In the genomic region with DNA sequence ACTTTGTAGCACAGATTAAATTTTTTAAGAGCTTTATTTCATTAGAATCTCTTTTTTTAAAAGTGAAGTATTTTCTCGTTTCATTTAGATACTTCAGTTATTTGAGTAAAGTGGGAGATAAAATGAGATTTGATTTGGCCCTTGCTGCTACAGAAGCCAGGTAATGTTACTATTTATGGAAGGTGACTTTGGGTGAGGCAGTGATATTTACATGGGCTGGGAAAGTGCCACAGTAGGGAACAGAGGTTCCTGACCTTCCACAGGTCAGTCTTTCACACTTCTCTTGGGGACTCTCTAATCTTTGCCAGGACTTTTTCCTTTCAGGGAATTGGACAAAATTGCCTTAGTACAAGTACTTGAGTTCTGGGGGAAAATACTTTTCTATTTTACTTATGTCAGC, we compare ENCODE assay signal across 16 cellular contexts. TPM values are rescaled to one million over a fixed set of nuclear protein-coding genes. Genes with fewer than 3 reads are reported as not detected.
A peak's percentile ranks its signal among the peaks of the same experiment; 100 is the strongest.
DNase-seq lines count a peak whose midpoint lies in the region; ATAC-seq and TF ChIP-seq lines count a peak whose summit lies in the region.
"Had no signal": no experiment of that assay in that cellular context is flagged by ENCODE, and none has a peak within 500 bp of the region (broad histone marks: within the 10 kb centered on the region; RNA-seq: fewer than 3 reads in every experiment).

No MANE protein-coding gene starts in this region.

- no peaks in the 10 kb centered on the region for H3K4me1 Mint-ChIP-seq in stimulated activated memory B cell treated with anti-CD40 and anti-IgM and Interleukin-4, amounts not matched to agents 10 μg/mL and 1 μg/mL and 100 μg/mL, for 72 hours
- H3K4me1 Mint-ChIP-seq: CD8-positive, alpha-beta memory T cell had no signal

- H3K36me3 ChIP-seq in body of pancreas (replicated peaks in 1 of 2; ENCODE audit: insufficient read depth in 1 of 2, low read depth in 2 of 2) = peaks cover 4 to 27% of the 10 kb centered on the region in 2 donors
- peaks cover 0 to 66% of the 10 kb centered on the region in 2 donors for H3K36me3 ChIP-seq in gastrocnemius medialis
- peaks cover 54 to 57% of the 10 kb centered on the region in 2 donors for H3K36me3 ChIP-seq in ascending aorta
- H3K36me3 ChIP-seq: BLaER1 had no signal

- H3K9me3 ChIP-seq in right cardiac atrium (ENCODE audit: control insufficient read depth, low read length) = no peaks in the 10 kb centered on the region
- H3K9me3 ChIP-seq in body of pancreas = no peaks in the 10 kb centered on the region
- no peaks in the 10 kb centered on the region for H3K9me3 ChIP-seq in gastrocnemius medialis
- no peaks in the 10 kb centered on the region for H3K9me3 ChIP-seq in ascending aorta
- H3K9me3 ChIP-seq: BLaER1, Caco-2 had no signal

- ATAC-seq in Right ventricle myocardium inferior (peak; percentile 71), right cardiac atrium (no peak), body of pancreas (peak; percentile 47), left lobe of liver (peak; percentile 93), gastrocnemius medialis (peak; percentile 85 to 94)
- no peak for ATAC-seq in stimulated activated memory B cell treated with anti-CD40 and anti-IgM and Interleukin-4, amounts not matched to agents 10 μg/mL and 1 μg/mL and 100 μg/mL, for 72 hours

- intact Hi-C loops in Right ventricle myocardium inferior (cut with DNase I) = no loop called here
- intact Hi-C loops in right cardiac atrium (cut with DNase I) = no loop called here
- intact Hi-C loops in body of pancreas (cut with DNase I) = no loop called here
- intact Hi-C loops in gastrocnemius medialis (cut with DNase I; ENCODE audit: low total_unique reads) = loop anchor here (2.0 kb wide), 1 partner anchor 21 kb away; no protein-coding TSS in a partner anchor
- intact Hi-C loops in ascending aorta (cut with DNase I) = no loop called here

- no peak overlapping the region for H3K4me3 Mint-ChIP-seq in stimulated activated memory B cell treated with anti-CD40 and anti-IgM and Interleukin-4, amounts not matched to agents 10 μg/mL and 1 μg/mL and 100 μg/mL, for 72 hours
- H3K4me3 Mint-ChIP-seq: CD8-positive, alpha-beta memory T cell; GM23338 had no signal

- 63% methylated on average over 1 of the region's 1 CpG for WGBS in right cardiac atrium
- WGBS in body of pancreas, 2 donors = 24 to 38% methylated on average over 1 of the region's 1 CpG

- TF ChIP-seq CTCF in body of pancreas (IDR thresholded peaks at IDR 0.05) = no peak
- TF ChIP-seq CTCF in gastrocnemius medialis (IDR thresholded peaks at IDR 0.05 in 4 of 5, conservative IDR thresholded peaks at IDR 0.05 in 1 of 5) = no peak
- TF ChIP-seq CTCF in ascending aorta (IDR thresholded peaks at IDR 0.05) = no peak

- H3K27ac ChIP-seq in right cardiac atrium (ENCODE audit: low read length) (no peak overlapping the region), body of pancreas (no peak overlapping the region), gastrocnemius medialis (peak overlapping the region in 2 of 4 donors; percentile 66 to 70), ascending aorta (no peak overlapping the region)
- H3K27ac ChIP-seq: BLaER1 had no signal

- in situ Hi-C loops in gastrocnemius medialis (cut with MboI; ENCODE audit: low sequenced_read_pairs in 4 of 4) = no loop called here

- no peak overlapping the region for H3K27ac Mint-ChIP-seq in stimulated activated memory B cell treated with anti-CD40 and anti-IgM and Interleukin-4, amounts not matched to agents 10 μg/mL and 1 μg/mL and 100 μg/mL, for 72 hours
- H3K27ac Mint-ChIP-seq: GM23338 had no signal

- DNase-seq in Right ventricle myocardium inferior (ENCODE audit: missing footprints) (no peak), right cardiac atrium (no peak), body of pancreas (peak in 2 of 4 donors; percentile 23 to 51), left lobe of liver (ENCODE audit: low spot score) (peak; percentile 54), gastrocnemius medialis (no peak), ascending aorta (ENCODE audit: low spot score in 2 of 2) (no peak)
- DNase-seq: 8988T; AML-193; Caco-2; CD8-positive, alpha-beta memory T cell; DND-41; GDM1; H7 had no signal

- H3K9me3 Mint-ChIP-seq in stimulated activated memory B cell treated with anti-CD40 and anti-IgM and Interleukin-4, amounts not matched to agents 10 μg/mL and 1 μg/mL and 100 μg/mL, for 72 hours = no peaks in the 10 kb centered on the region
- H3K9me3 Mint-ChIP-seq: CD8-positive, alpha-beta memory T cell; GM23338 had no signal

- H3K4me1 ChIP-seq in right cardiac atrium (ENCODE audit: control insufficient read depth, insufficient read depth, low read length) = no peaks in the 10 kb centered on the region
- peaks cover 15% of the 10 kb centered on the region for H3K4me1 ChIP-seq in body of pancreas
- H3K4me1 ChIP-seq in gastrocnemius medialis = peaks cover 25 to 27% of the 10 kb centered on the region in 2 donors
- no peaks in the 10 kb centered on the region for H3K4me1 ChIP-seq in ascending aorta
- H3K4me1 ChIP-seq: BLaER1, Caco-2 had no signal

- peaks cover 78% of the 10 kb centered on the region for H3K36me3 Mint-ChIP-seq in stimulated activated memory B cell treated with anti-CD40 and anti-IgM and Interleukin-4, amounts not matched to agents 10 μg/mL and 1 μg/mL and 100 μg/mL, for 72 hours

- no peaks in the 10 kb centered on the region for H3K27me3 ChIP-seq in right cardiac atrium (ENCODE audit: control insufficient read depth, insufficient read depth)
- H3K27me3 ChIP-seq in body of pancreas = no peaks in the 10 kb centered on the region
- no peaks in the 10 kb centered on the region for H3K27me3 ChIP-seq in gastrocnemius medialis
- H3K27me3 ChIP-seq in ascending aorta = no peaks in the 10 kb centered on the region
- H3K27me3 ChIP-seq: BLaER1 had no signal

- H3K4me3 ChIP-seq in right cardiac atrium (ENCODE audit: low read length) = no peak overlapping the region
- no peak overlapping the region for H3K4me3 ChIP-seq in body of pancreas
- H3K4me3 ChIP-seq in gastrocnemius medialis = no peak overlapping the region
- no peak overlapping the region for H3K4me3 ChIP-seq in ascending aorta
- H3K4me3 ChIP-seq: BLaER1, GM23338 had no signal

- TF ChIP-seq POLR2A in body of pancreas (IDR thresholded peaks at IDR 0.05) = no peak
- no peak for TF ChIP-seq POLR2A in gastrocnemius medialis (IDR thresholded peaks at IDR 0.05)

- no peaks in the 10 kb centered on the region for H3K27me3 Mint-ChIP-seq in stimulated activated memory B cell treated with anti-CD40 and anti-IgM and Interleukin-4, amounts not matched to agents 10 μg/mL and 1 μg/mL and 100 μg/mL, for 72 hours
- H3K27me3 Mint-ChIP-seq: CD8-positive, alpha-beta memory T cell had no signal

RNA-seq across cellular contexts. Expression of gene CTR9, which starts 20.4 kb away (rescaled TPM):
- 20.6 TPM for total RNA-seq in Right ventricle myocardium inferior
- 10 to 100 TPM; 26.0 to 29.8 (median 28.1) TPM for total RNA-seq in right cardiac atrium
- polyA plus RNA-seq in right cardiac atrium = 14.1 TPM
- total RNA-seq in body of pancreas = 10 to 100 TPM; 12.2 to 28.7 TPM
- total RNA-seq in left lobe of liver = 16.1 TPM
- total RNA-seq in gastrocnemius medialis = 10 to 100 TPM; 18.3 to 22.2 (median 20.4) TPM
- total RNA-seq in ascending aorta = 3.1 TPM

RNA-seq across cellular contexts. Expression of gene EIF4G2, which starts 37.3 kb away (rescaled TPM):
- total RNA-seq in Right ventricle myocardium inferior (752 TPM), right cardiac atrium (100 to 1,000 TPM; 657 to 718 (median 693) TPM), body of pancreas (100 to 1,000 TPM; 223 to 230 TPM), left lobe of liver (318 TPM), gastrocnemius medialis (100 to 1,000 TPM; 397 to 521 (median 465) TPM), ascending aorta (311 TPM)
- polyA plus RNA-seq in right cardiac atrium = 266 TPM

Comparison
In these comparisons a context has a peak if more than half of its experiments do, and no peak if none do; other contexts are left out.
1. ATAC-seq: peak in Right ventricle myocardium inferior (single experiment), body of pancreas (single experiment), left lobe of liver (single experiment) and gastrocnemius medialis (2 of 2); none in right cardiac atrium (0 of 2) and stimulated activated memory B cell treated with anti-CD40 and anti-IgM and Interleukin-4, amounts not matched to agents 10 μg/mL and 1 μg/mL and 100 μg/mL, for 72 hours (single experiment).